ENCODE assay signal across 25 cellular contexts in genomic region chrX:3326721-3327120, GRCh38. TPM values are rescaled to one million over a fixed set of nuclear protein-coding genes. Genes with fewer than 3 reads are reported as not detected.
A peak's percentile ranks its signal among the peaks of the same experiment; 100 is the strongest.
DNase-seq lines count a peak whose midpoint lies in the region; ATAC-seq and TF ChIP-seq lines count a peak whose summit lies in the region.
"Had no signal": no experiment of that assay in that cellular context is flagged by ENCODE, and none has a peak within 500 bp of the region (broad histone marks: within the 10 kb centered on the region; RNA-seq: fewer than 3 reads in every experiment).

No MANE protein-coding gene starts in this region.

- ATAC-seq in SK-N-SH treated with all-trans-retinoic acid at 6 μM for 48 hours (peak; percentile 77), GM19452 (IDR thresholded peaks at IDR 0.05; ENCODE audit: unreplicated experiment) (no peak)
- ATAC-seq: effector memory CD8-positive, alpha-beta T cell; esophagus mucosa; left cardiac atrium; naive thymus-derived CD4-positive, alpha-beta T cell; PC-3 had no signal

- DNase-seq in AG09309 (ENCODE audit: low read depth) (peak; percentile 71), GM04503 (ENCODE audit: low read depth) (peak; percentile 75), fibroblast of villous mesenchyme (ENCODE audit: low read depth) (peak; percentile 40), NCI-H146 (lab: John Stamatoyannopoulos, UW) (no peak), cerebellum (ENCODE audit: low spot score) (no peak), NCI-H345 treated with DMSO at 0.1 percent for 48 hours (lab: John Stamatoyannopoulos, UW; ENCODE audit: unreplicated experiment) (no peak)
- DNase-seq: activated CD4-positive, alpha-beta T cell treated with anti-CD3 and anti-CD28 coated beads for 48 hours; DND-41; effector memory CD8-positive, alpha-beta T cell; left cardiac atrium; naive thymus-derived CD4-positive, alpha-beta T cell; NCI-H1694; NCI-H2171 treated with DMSO at 0.1 percent for 48 hours; NCI-H774; occipital lobe; PC-3; stimulated activated CD4-positive, alpha-beta T cell treated with anti-CD3 and anti-CD28 coated beads, Interleukin-2, amount 100 ng/mL, for 48 hours; stimulated activated naive CD4-positive, alpha-beta T cell treated with Interleukin-2 at 50 U/mL for 16 hours had no signal

- H3K4me3 ChIP-seq in AG09309 (ENCODE audit: control insufficient read depth, low read depth, low read length), result no peak overlapping the region
- H3K4me3 ChIP-seq in fibroblast of villous mesenchyme (ENCODE audit: low read depth, low read length), result no peak overlapping the region

- TF ChIP-seq CTCF in AG09309 (IDR thresholded peaks at IDR 0.05; ENCODE audit: control insufficient read depth, insufficient read depth, low read depth, low read length, missing control alignments) (no peak), fibroblast of villous mesenchyme (IDR thresholded peaks at IDR 0.05; ENCODE audit: insufficient read depth, low read depth, low read length) (no peak)

TF ChIP-seq in SK-N-SH treated with all-trans-retinoic acid at 6 μM for 48 hours, 23 proteins besides CTCF, POLR2A, EP300 and RAD21:
- TF ChIP-seq ZNF565 (CRISPR knock-in tag; conservative IDR thresholded peaks at IDR 0.05; ENCODE audit: low read depth) (no peak), ARNTL (CRISPR knock-in tag; IDR thresholded peaks at IDR 0.05; ENCODE audit: borderline replicate concordance, low read depth) (no peak), PPARA (CRISPR knock-in tag; IDR thresholded peaks at IDR 0.05; ENCODE audit: borderline replicate concordance) (no peak), BACH2 (CRISPR knock-in tag; IDR thresholded peaks at IDR 0.05; ENCODE audit: borderline replicate concordance) (no peak), ZFP30 (CRISPR knock-in tag; IDR thresholded peaks at IDR 0.05) (no peak)

RNA-seq across cellular contexts. Expression of gene MXRA5, which starts 19.7 kb away (rescaled TPM):
- total RNA-seq in fibroblast of villous mesenchyme, result 20.7 and 45.4 TPM in 2 replicates
- total RNA-seq in cerebellum, result 6.7 TPM
- total RNA-seq: activated T-helper 2 cell treated with anti-CD3 and anti-CD28 coated beads, Interferon-gamma antibody, Interleukin-2, Interleukin-4, amounts not matched to agents 10 μg/mL and 5 μg/mL and 100 μg/mL, durations not matched to agents 14 hours and 24 hours and 36 hours; B cell; MCF 10A; naive thymus-derived CD4-positive, alpha-beta T cell; PC-3; T-helper 1 cell treated with Interleukin-12 subunit alpha and Interleukin-12 subunit beta and Interleukin-4 antibody, amounts not matched to agents 30 ng/mL and 1 ng/mL, for 36 hours had no signal

Comparison
In these comparisons a context has a peak if more than half of its experiments do, and no peak if none do; other contexts are left out.
1. DNase-seq: peak in AG09309 (single experiment), GM04503 (single experiment) and fibroblast of villous mesenchyme (single experiment); none in NCI-H146 (single experiment), cerebellum (single experiment) and NCI-H345 treated with DMSO at 0.1 percent for 48 hours (single experiment).